ENCODE assay signal across 8 cellular contexts in the genomic region with DNA sequence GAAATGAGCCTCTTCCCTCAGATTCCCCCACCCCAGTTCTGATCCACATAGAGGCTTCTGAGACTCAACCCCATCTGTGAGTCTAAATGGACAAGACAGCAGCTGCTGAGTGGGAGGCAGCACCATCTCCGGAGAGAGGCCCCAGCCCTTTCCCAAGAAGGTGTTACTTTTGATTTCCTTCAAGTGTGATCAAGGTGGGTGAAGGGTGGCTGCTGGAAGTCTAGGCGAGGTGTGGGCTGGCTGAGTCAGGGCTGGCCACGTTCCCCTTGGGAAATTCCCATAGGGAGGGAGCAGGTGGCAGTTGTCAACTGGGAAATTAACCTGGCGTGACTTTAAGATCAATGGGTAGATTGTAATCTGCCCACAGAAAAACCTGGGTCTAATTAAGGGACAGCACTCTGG.
DNase-seq lines count a peak whose midpoint lies in the region; ATAC-seq lines count a peak whose summit lies in the region.

No MANE protein-coding gene starts in this region.

- H3K27ac Mint-ChIP-seq in activated naive CD4-positive, alpha-beta T cell treated with anti-CD3 and anti-CD28 coated beads, Interleukin-2, amount 50 U/mL, for 24 hours = peak overlapping the region; percentile 95

- intact Hi-C loops in posterior vena cava (cut with DNase I) = no loop called here

- H3K4me1 Mint-ChIP-seq in activated naive CD4-positive, alpha-beta T cell treated with anti-CD3 and anti-CD28 coated beads, Interleukin-2, amount 50 U/mL, for 24 hours = peaks cover 77% of the 10 kb centered on the region

- DNase-seq in NCI-H2171 (lab: John Stamatoyannopoulos, UW) = peak; percentile 6
- peak; percentile 27 to 46 (median 29) for DNase-seq in stimulated activated CD4-positive, alpha-beta T cell treated with anti-CD3 and anti-CD28 coated beads, TNF-alpha, amount 100 ng/mL, for 4 hours (ENCODE audit: low read depth in 3 of 3)
- no peak for DNase-seq in posterior vena cava (ENCODE audit: low spot score)
- DNase-seq in C1 segment of cervical spinal cord (lab: John Stamatoyannopoulos, UW) = no peak
- DNase-seq in NCI-H510A (lab: John Stamatoyannopoulos, UW) = no peak
- DNase-seq in AG20443 (ENCODE audit: low spot score) = no peak

- peak overlapping the region; percentile 67 for H3K4me3 Mint-ChIP-seq in activated naive CD4-positive, alpha-beta T cell treated with anti-CD3 and anti-CD28 coated beads, Interleukin-2, amount 50 U/mL, for 24 hours

- H3K27me3 Mint-ChIP-seq in activated naive CD4-positive, alpha-beta T cell treated with anti-CD3 and anti-CD28 coated beads, Interleukin-2, amount 50 U/mL, for 24 hours = no peaks in the 10 kb centered on the region

- peaks cover 11% of the 10 kb centered on the region for H3K9me3 Mint-ChIP-seq in activated naive CD4-positive, alpha-beta T cell treated with anti-CD3 and anti-CD28 coated beads, Interleukin-2, amount 50 U/mL, for 24 hours

- H3K36me3 Mint-ChIP-seq in activated naive CD4-positive, alpha-beta T cell treated with anti-CD3 and anti-CD28 coated beads, Interleukin-2, amount 50 U/mL, for 24 hours = peaks cover 5% of the 10 kb centered on the region

- peak; percentile 12 for ATAC-seq in GM19372 (IDR thresholded peaks at IDR 0.05; ENCODE audit: low read depth, unreplicated experiment)

Comparison
In these comparisons a context has a peak if more than half of its experiments do, and no peak if none do; other contexts are left out.
1. DNase-seq: peak in NCI-H2171 (single experiment) and stimulated activated CD4-positive, alpha-beta T cell treated with anti-CD3 and anti-CD28 coated beads, TNF-alpha, amount 100 ng/mL, for 4 hours (3 of 3); none in posterior vena cava (single experiment), C1 segment of cervical spinal cord (0 of 14), NCI-H510A (single experiment) and AG20443 (single experiment).